In genomic region chr20:48826480-48826879, GRCh38 we compare ENCODE assay signal across 8 cellular contexts. TPM values are rescaled to one million over a fixed set of nuclear protein-coding genes. Genes with fewer than 3 reads are reported as not detected.
A peak's percentile ranks its signal among the peaks of the same experiment; 100 is the strongest.
DNase-seq lines count a peak whose midpoint lies in the region; ATAC-seq and TF ChIP-seq lines count a peak whose summit lies in the region.
"Not testable (repeated sequence)": the region's sequence is repeated elsewhere in the genome, so short reads cannot be mapped to it uniquely, and the experiment has no call there.

No MANE protein-coding gene starts in this region.

- H3K27ac ChIP-seq in CD8-positive, alpha-beta T cell (ENCODE audit: low read depth, low read length): peak overlapping the region; percentile 73
- H3K27ac ChIP-seq in breast epithelium: peak overlapping the region in 1 of 2 donors; percentile 79
- peak overlapping the region; percentile 12 to 19 for H3K27ac ChIP-seq in prostate gland
- peak overlapping the region in 3 of 4 donors; percentile 45 to 81 (median 77) for H3K27ac ChIP-seq in tibial nerve

- not testable (repeated sequence) for H3K27me3 Mint-ChIP-seq in CD8-positive, alpha-beta T cell (ENCODE audit: low read depth); activated CD8-positive, alpha-beta T cell treated with anti-CD3 and anti-CD28 coated beads, Interleukin-2, amount 10 ng/mL, durations not matched to agents 7 days and 5 days (ENCODE audit: low read depth); memory B cell

- TF ChIP-seq EP300 in tibial nerve (IDR thresholded peaks at IDR 0.05): not testable (repeated sequence)

- DNase-seq in CD8-positive, alpha-beta T cell; activated CD8-positive, alpha-beta T cell treated with anti-CD3 and anti-CD28 coated beads, Interleukin-2, amount 10 ng/mL, durations not matched to agents 7 days and 5 days; breast epithelium (ENCODE audit: low spot score in 2 of 2); fibroblast of the aortic adventitia (ENCODE audit: low read depth); memory B cell (ENCODE audit: low spot score in 2 of 2); prostate gland (ENCODE audit: low spot score); tibial nerve (ENCODE audit: low spot score in 2 of 2): not testable (repeated sequence)
- peak; percentile 36 for DNase-seq in NB4 (ENCODE audit: low read depth)

- H3K9me3 Mint-ChIP-seq in CD8-positive, alpha-beta T cell; activated CD8-positive, alpha-beta T cell treated with anti-CD3 and anti-CD28 coated beads, Interleukin-2, amount 10 ng/mL, durations not matched to agents 7 days and 5 days (ENCODE audit: insufficient read depth); memory B cell: not testable (repeated sequence)

- peaks cover 52% of the 10 kb centered on the region for H3K4me1 Mint-ChIP-seq in CD8-positive, alpha-beta T cell (ENCODE audit: low read depth)
- not testable (repeated sequence) for H3K4me1 Mint-ChIP-seq in activated CD8-positive, alpha-beta T cell treated with anti-CD3 and anti-CD28 coated beads, Interleukin-2, amount 10 ng/mL, durations not matched to agents 7 days and 5 days (ENCODE audit: low read depth)
- peaks cover 51% of the 10 kb centered on the region for H3K4me1 Mint-ChIP-seq in memory B cell

- H3K4me1 ChIP-seq in CD8-positive, alpha-beta T cell (ENCODE audit: insufficient read depth, low read length): peaks cover 50% of the 10 kb centered on the region
- not testable (repeated sequence) for H3K4me1 ChIP-seq in breast epithelium; prostate gland (replicated peaks)
- peaks cover 0 to 66% (median 35%) of the 10 kb centered on the region in 4 donors for H3K4me1 ChIP-seq in tibial nerve

- whole genome bisulfite sequencing in prostate gland: 71% methylated on average over 17 of the region's 17 CpGs
- WGBS in tibial nerve, 2 donors: 35 to 43% methylated on average over 17 of the region's 17 CpGs

- not testable (repeated sequence) for TF ChIP-seq POLR2A in NB4 (IDR thresholded peaks at IDR 0.05; ENCODE audit: extremely low read depth, insufficient read length); breast epithelium (IDR thresholded peaks at IDR 0.05); prostate gland (IDR thresholded peaks at IDR 0.05); tibial nerve (IDR thresholded peaks at IDR 0.05)

- H3K27me3 ChIP-seq in CD8-positive, alpha-beta T cell (ENCODE audit: insufficient read depth, low read length); breast epithelium; prostate gland (replicated peaks; ENCODE audit: insufficient read depth); tibial nerve: not testable (repeated sequence)

- intact Hi-C loops in CD8-positive, alpha-beta T cell (cut with DNase I, micrococcal nuclease): loop anchor here (5.0 to 10.0 kb wide), 5 partner anchors 109 to 1322 kb away; partner anchors contain the start of genes B4GALT5 (in 2 of the 2), NCOA3 (in 1 of the 2), UBE2V1 (in 1 of the 2) and ZNFX1 (in 1 of the 2)
- intact Hi-C loops in breast epithelium (cut with DNase I; ENCODE audit: low total_unique reads): not testable (repeated sequence)
- intact Hi-C loops in prostate gland (cut with DNase I): loop anchor here (5.0 kb wide), 1 partner anchor 169 kb away; no protein-coding TSS in a partner anchor

- H3K36me3 Mint-ChIP-seq in CD8-positive, alpha-beta T cell; memory B cell: not testable (repeated sequence)
- H3K36me3 Mint-ChIP-seq in activated CD8-positive, alpha-beta T cell treated with anti-CD3 and anti-CD28 coated beads, Interleukin-2, amount 10 ng/mL, durations not matched to agents 7 days and 5 days (ENCODE audit: low read depth): peaks cover 50% of the 10 kb centered on the region

- H3K36me3 ChIP-seq in CD8-positive, alpha-beta T cell (ENCODE audit: insufficient read depth, low read length); breast epithelium; prostate gland; tibial nerve: not testable (repeated sequence)

- peak overlapping the region; percentile 65 for H3K4me3 ChIP-seq in CD8-positive, alpha-beta T cell (ENCODE audit: low read depth, low read length)
- H3K4me3 ChIP-seq in NB4 (ENCODE audit: low read depth, low read length) (peak overlapping the region; percentile 78), breast epithelium (peak overlapping the region; percentile 64 to 87 (median 69)), fibroblast of the aortic adventitia (ENCODE audit: low read depth, low read length) (peak overlapping the region; percentile 25), prostate gland (peak overlapping the region; percentile 51 to 57), tibial nerve (peak overlapping the region; percentile 45 to 80 (median 73))

- CTCF ChIA-PET in CD8-positive, alpha-beta T cell (lab: Charles Lee): interaction anchor here (0.9 to 5.4 kb wide), 10 partner anchors 12 to 169 kb away, joined by 3 to 19 read pairs (median 4); no protein-coding TSS in a partner anchor
- CTCF ChIA-PET in activated CD8-positive, alpha-beta T cell treated with anti-CD3 and anti-CD28 coated beads, Interleukin-2, amount 10 ng/mL, durations not matched to agents 7 days and 5 days (lab: Charles Lee): interaction anchor here (0.9 to 2.5 kb wide), 6 partner anchors 75 to 169 kb away, joined by 3 to 9 read pairs (median 6); no protein-coding TSS in a partner anchor

- peak overlapping the region; percentile 96 for H3K4me3 Mint-ChIP-seq in CD8-positive, alpha-beta T cell
- peak overlapping the region; percentile 91 for H3K4me3 Mint-ChIP-seq in activated CD8-positive, alpha-beta T cell treated with anti-CD3 and anti-CD28 coated beads, Interleukin-2, amount 10 ng/mL, durations not matched to agents 7 days and 5 days
- peak overlapping the region; percentile 95 for H3K4me3 Mint-ChIP-seq in memory B cell

- not testable (repeated sequence) for ATAC-seq in CD8-positive, alpha-beta T cell; activated CD8-positive, alpha-beta T cell treated with anti-CD3 and anti-CD28 coated beads, Interleukin-2, amount 10 ng/mL, durations not matched to agents 7 days and 5 days; memory B cell (ENCODE audit: low read depth)

- not testable (repeated sequence) for TF ChIP-seq CTCF in CD8-positive, alpha-beta T cell (IDR thresholded peaks at IDR 0.05); NB4 (IDR thresholded peaks at IDR 0.05; ENCODE audit: low read depth, low read length); breast epithelium (IDR thresholded peaks at IDR 0.05); fibroblast of the aortic adventitia (IDR thresholded peaks at IDR 0.05; ENCODE audit: insufficient read depth, low read length); prostate gland (IDR thresholded peaks at IDR 0.05); tibial nerve (IDR thresholded peaks at IDR 0.05)

- H3K9me3 ChIP-seq in CD8-positive, alpha-beta T cell (ENCODE audit: low read length); breast epithelium; prostate gland; tibial nerve: not testable (repeated sequence)

- POLR2A ChIA-PET in CD8-positive, alpha-beta T cell (lab: Charles Lee): interaction anchor here (1.0 to 4.0 kb wide), 14 partner anchors 8 to 158 kb away, joined by 3 to 18 read pairs (median 4); no protein-coding TSS in a partner anchor
- POLR2A ChIA-PET in activated CD8-positive, alpha-beta T cell treated with anti-CD3 and anti-CD28 coated beads, Interleukin-2, amount 10 ng/mL, durations not matched to agents 7 days and 5 days (lab: Charles Lee): interaction anchor here (1.0 to 2.0 kb wide), 7 partner anchors 8 to 138 kb away, joined by 3 to 13 read pairs (median 4); no protein-coding TSS in a partner anchor

- H3K27ac Mint-ChIP-seq in CD8-positive, alpha-beta T cell: not testable (repeated sequence)
- H3K27ac Mint-ChIP-seq in activated CD8-positive, alpha-beta T cell treated with anti-CD3 and anti-CD28 coated beads, Interleukin-2, amount 10 ng/mL, durations not matched to agents 7 days and 5 days: peak overlapping the region; percentile 88
- peak overlapping the region; percentile 93 for H3K27ac Mint-ChIP-seq in memory B cell

RNA-seq across cellular contexts. Expression of gene PREX1, which starts 1.3 kb away (rescaled TPM):
- total RNA-seq in CD8-positive, alpha-beta T cell: 100 to 1,000 TPM; 111 to 117 TPM
- total RNA-seq in activated CD8-positive, alpha-beta T cell treated with anti-CD3 and anti-CD28 coated beads, Interleukin-2, amount 10 ng/mL, durations not matched to agents 7 days and 5 days: 100 to 1,000 TPM; 146 to 152 TPM
- total RNA-seq in breast epithelium (10 to 100 TPM; 53.1 to 84.2 (median 65.1) TPM), fibroblast of the aortic adventitia (ENCODE audit: low replicate concordance) (3.5 and 13.0 TPM in 2 replicates), prostate gland (10 to 100 TPM in 1 of 2 donors, 1 to 10 TPM in 1; 7.4 to 37.9 TPM), tibial nerve (10 to 100 TPM; 30.1 to 50.7 (median 32.5) TPM)

Comparison
In these comparisons a context has a peak if more than half of its experiments do, and no peak if none do; other contexts are left out.
1. H3K4me3 ChIP-seq: peak in every context shown above with its lines; median percentile 78 in NB4; 73 in tibial nerve; 69 in breast epithelium; 65 in CD8-positive, alpha-beta T cell; 54 in prostate gland; 25 in fibroblast of the aortic adventitia.